29 cellular contexts compared by ENCODE assay signal in the genomic region with DNA sequence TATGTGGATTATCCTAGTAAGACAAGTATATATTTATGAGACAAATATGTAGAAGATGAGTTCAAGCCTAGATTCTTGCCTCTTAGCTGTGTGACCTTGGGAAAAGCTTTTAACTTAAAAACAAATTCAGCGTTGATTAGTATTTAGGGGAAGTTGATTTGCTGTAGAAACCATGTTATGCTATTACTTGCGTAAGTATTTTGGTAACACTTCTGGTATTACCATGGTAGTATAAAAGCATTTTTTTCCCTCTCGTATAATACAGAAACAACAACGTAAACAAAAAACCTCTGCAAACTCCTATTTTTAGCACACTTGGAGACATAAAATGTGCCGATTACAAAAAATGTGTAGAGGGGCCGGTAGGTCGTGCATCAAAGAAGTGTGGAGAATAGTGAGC. TPM values are rescaled to one million over a fixed set of nuclear protein-coding genes. Genes with fewer than 3 reads are reported as not detected.
A peak's percentile ranks its signal among the peaks of the same experiment; 100 is the strongest.
DNase-seq lines count a peak whose midpoint lies in the region; ATAC-seq and TF ChIP-seq lines count a peak whose summit lies in the region.
"Had no signal": no experiment of that assay in that cellular context is flagged by ENCODE, and none has a peak within 500 bp of the region (broad histone marks: within the 10 kb centered on the region; RNA-seq: fewer than 3 reads in every experiment).

No MANE protein-coding gene starts in this region.

- H2AFZ ChIP-seq in GM23248, result no peak overlapping the region

- H3K79me2 ChIP-seq in GM23248 (ENCODE audit: insufficient read depth), result peaks cover 100% of the 10 kb centered on the region

- no peaks in the 10 kb centered on the region for H4K20me1 ChIP-seq in GM23248 (ENCODE audit: insufficient read depth)

- H3K27ac ChIP-seq in GM23248, result peak overlapping the region; percentile 59
- peak overlapping the region; percentile 89 for H3K27ac ChIP-seq in SJCRH30
- H3K27ac ChIP-seq in muscle layer of duodenum (ENCODE audit: low read length), result peak overlapping the region; percentile 31
- H3K27ac ChIP-seq in heart left ventricle, result peak overlapping the region in 1 of 12 donors; percentile 35
- no peak overlapping the region for H3K27ac ChIP-seq in psoas muscle
- H3K27ac ChIP-seq: foreskin keratinocyte, ovary, SK-N-MC, suprapubic skin, upper lobe of right lung had no signal

- no peaks in the 10 kb centered on the region for H3K9me2 ChIP-seq in GM23248 (ENCODE audit: insufficient read depth)

- H3K36me3 ChIP-seq in GM23248 (ENCODE audit: low read depth), result no peaks in the 10 kb centered on the region
- peaks cover 11% of the 10 kb centered on the region; the same call in 1 of the 2 replicates for H3K36me3 ChIP-seq in SJCRH30
- no peaks in the 10 kb centered on the region for H3K36me3 ChIP-seq in muscle layer of duodenum (ENCODE audit: control insufficient read depth in 1 of 2, insufficient read depth in 2 of 2, low read length in 2 of 2)
- no peaks in the 10 kb centered on the region for H3K36me3 ChIP-seq in heart left ventricle
- no peaks in the 10 kb centered on the region for H3K36me3 ChIP-seq in psoas muscle (ENCODE audit: insufficient read depth in 1 of 2, low read depth in 1 of 2)
- H3K36me3 ChIP-seq: ovary, suprapubic skin, upper lobe of right lung had no signal

- H3K27me3 ChIP-seq in GM23248 (replicated peaks; ENCODE audit: insufficient read depth), result no peaks in the 10 kb centered on the region
- H3K27me3 ChIP-seq in SJCRH30, result no peaks in the 10 kb centered on the region
- H3K27me3 ChIP-seq in muscle layer of duodenum (ENCODE audit: low read depth, low read length), result no peaks in the 10 kb centered on the region
- no peaks in the 10 kb centered on the region for H3K27me3 ChIP-seq in heart left ventricle
- H3K27me3 ChIP-seq in psoas muscle (ENCODE audit: insufficient read depth in 3 of 3, low read length in 2 of 3), result no peaks in the 10 kb centered on the region
- H3K27me3 ChIP-seq: foreskin keratinocyte, ovary, suprapubic skin, upper lobe of right lung had no signal

- H3K4me1 ChIP-seq in GM23248 (ENCODE audit: insufficient read depth), result peaks cover 26% of the 10 kb centered on the region
- H3K4me1 ChIP-seq in SJCRH30, result peaks cover 27% of the 10 kb centered on the region
- peaks cover 0 to 24% of the 10 kb centered on the region in 2 donors for H3K4me1 ChIP-seq in muscle layer of duodenum (ENCODE audit: control insufficient read depth in 1 of 2, insufficient read depth in 2 of 2, low read length in 2 of 2)
- H3K4me1 ChIP-seq in heart left ventricle, result peaks cover 0 to 34% (median 5%) of the 10 kb centered on the region in 12 donors
- peaks cover 24% of the 10 kb centered on the region for H3K4me1 ChIP-seq in psoas muscle

- no peak for ATAC-seq in heart left ventricle
- no peak for ATAC-seq in psoas muscle
- ATAC-seq: activated CD8-positive, alpha-beta memory T cell treated with anti-CD3 and anti-CD28 coated beads, Interleukin-2, amount 10 ng/mL, durations not matched to agents 7 days and 5 days; activated T-cell treated with anti-CD3 and anti-CD28 coated beads, Interleukin-2, amount 50 U/mL, for 4 hours; esophagus mucosa; foreskin keratinocyte; left ventricle myocardium superior; stimulated activated memory B cell treated with anti-CD40 and anti-IgM and Interleukin-4, amounts not matched to agents 10 μg/mL and 1 μg/mL and 100 μg/mL, for 72 hours; upper lobe of right lung had no signal

- DNase-seq in CD1c-positive myeloid dendritic cell (ENCODE audit: extremely low spot score) (peak; percentile 62), GM23248 (no peak), SJCRH30 (peak in 1 of 2 experiments; percentile 30), 8988T (no peak), heart left ventricle (no peak), psoas muscle (no peak), SK-N-DZ (ENCODE audit: low spot score) (no peak)
- DNase-seq: activated CD8-positive, alpha-beta memory T cell treated with anti-CD3 and anti-CD28 coated beads, Interleukin-2, amount 10 ng/mL, durations not matched to agents 7 days and 5 days; activated T-cell treated with anti-CD3 and anti-CD28 coated beads, Interleukin-2, amount 50 U/mL, for 4 hours; caudate nucleus; CD4-positive, CD25-positive, alpha-beta regulatory T cell; cortex of kidney; endodermal cell; foreskin keratinocyte; head of caudate nucleus; kidney; left ventricle myocardium superior; MM.1S; NCI-H1436 treated with DMSO at 0.1 percent for 48 hours; NCI-H345; NCI-H748 treated with DMSO at 0.1 percent for 48 hours; ovary; T-helper 1 cell; upper lobe of right lung had no signal

- no peaks in the 10 kb centered on the region for H3K9me3 ChIP-seq in GM23248 (ENCODE audit: low read depth)
- no peaks in the 10 kb centered on the region for H3K9me3 ChIP-seq in SJCRH30 (replicated peaks)
- H3K9me3 ChIP-seq in muscle layer of duodenum (ENCODE audit: control insufficient read depth in 1 of 2, low read length in 2 of 2), result no peaks in the 10 kb centered on the region
- H3K9me3 ChIP-seq in heart left ventricle, result no peaks in the 10 kb centered on the region
- H3K9me3 ChIP-seq in psoas muscle, result no peaks in the 10 kb centered on the region
- H3K9me3 ChIP-seq: ovary, suprapubic skin, upper lobe of right lung had no signal

- TF ChIP-seq POLR2A in heart left ventricle (IDR thresholded peaks at IDR 0.05), result no peak

- peaks cover 19% of the 10 kb centered on the region for H3F3A ChIP-seq in GM23248 (ENCODE audit: insufficient read depth)

- peak overlapping the region; percentile 27 for H3K4me2 ChIP-seq in GM23248 (ENCODE audit: unreplicated experiment)

- H3K4me3 ChIP-seq in GM23248, result no peak overlapping the region
- no peak overlapping the region for H3K4me3 ChIP-seq in SJCRH30
- no peak overlapping the region for H3K4me3 ChIP-seq in muscle layer of duodenum (ENCODE audit: low read depth in 1 of 2, low read length in 2 of 2)
- H3K4me3 ChIP-seq in heart left ventricle, result no peak overlapping the region
- H3K4me3 ChIP-seq in psoas muscle, result no peak overlapping the region
- H3K4me3 ChIP-seq: ovary, SK-N-MC, suprapubic skin, upper lobe of right lung had no signal

- 73 to 74% methylated on average over 7 of the region's 7 CpGs for WGBS in GM23248 (ENCODE audit: low coverage in 1 of 2, low lambda C conversion rate in 2 of 2, missing lambda C conversion rate in 2 of 2), 2 experiments
- 63 to 75% (median 71%) methylated on average over 7 of the region's 7 CpGs for WGBS in heart left ventricle, 4 donors
- 49 to 65% (median 60%) methylated on average over 7 of the region's 7 CpGs for WGBS in psoas muscle, 3 donors

- no peak for TF ChIP-seq CTCF in heart left ventricle (IDR thresholded peaks at IDR 0.05)
- TF ChIP-seq CTCF in psoas muscle (IDR thresholded peaks at IDR 0.05), result no peak

- no peak overlapping the region for H3K9ac ChIP-seq in GM23248

- intact Hi-C loops in heart left ventricle (cut with DNase I), result no loop called here
- intact Hi-C loops in psoas muscle (cut with DNase I), result no loop called here

- in situ Hi-C loops in GM23248 (cut with MboI), result no loop called here

RNA-seq across cellular contexts. Expression of a gene that starts 33.2 kb away (rescaled TPM):
- total RNA-seq in GM23248 (2014; rRNA removed; shearing (Covaris generic)), result 51.7 and 56.3 TPM in 2 replicates
- polyA plus RNA-seq in GM23248 (2016; fragmentation: Nextera tagmentation; extraction: Ambion mirVana) (25.7 and 29.2 TPM in 2 replicates), heart left ventricle (10 to 100 TPM; 10.4 to 20.8 TPM), psoas muscle (10 to 100 TPM in 2 of 3 donors, 1 to 10 TPM in 1; 9.5 to 36.3 (median 17.3) TPM)
- total RNA-seq in SJCRH30 (2014; rRNA removed; shearing (Covaris generic)), result 260 and 299 TPM in 2 replicates
- total RNA-seq in heart left ventricle (10 to 100 TPM; 19.8 to 42.0 (median 27.0) TPM), psoas muscle (10 to 100 TPM; 33.0 to 46.7 (median 44.7) TPM)
- polyA plus RNA-seq in SK-N-DZ (2014; cell fraction: cytosol; rRNA removed), result 55.1 and 59.0 TPM in 2 replicates
- 26.6 and 30.7 TPM in 2 replicates for polyA plus RNA-seq in SK-N-DZ (2014; cell fraction: nucleus; rRNA removed)
